8 cellular contexts compared by ENCODE assay signal in genomic region chr12:127293507-127294310, GRCh38.
DNase-seq lines count a peak whose midpoint lies in the region; ATAC-seq and TF ChIP-seq lines count a peak whose summit lies in the region.

No MANE protein-coding gene starts in this region.

- ATAC-seq in GM19438 (IDR thresholded peaks at IDR 0.05; ENCODE audit: low read depth, unreplicated experiment) (peak; percentile 70), upper lobe of right lung (peak; percentile 87)

- 69% methylated on average over 13 of the region's 13 CpGs for WGBS in esophagus muscularis mucosa

- H3K27ac ChIP-seq in esophagus muscularis mucosa (replicated peaks in 1 of 4) (no peak overlapping the region), upper lobe of right lung (no peak overlapping the region)

- H3K9me3 ChIP-seq in esophagus muscularis mucosa (no peaks in the 10 kb centered on the region), upper lobe of right lung (no peaks in the 10 kb centered on the region)

- H3K4me1 ChIP-seq in esophagus muscularis mucosa (no peaks in the 10 kb centered on the region), upper lobe of right lung (no peaks in the 10 kb centered on the region)

- H3K36me3 ChIP-seq in esophagus muscularis mucosa = no peaks in the 10 kb centered on the region
- no peaks in the 10 kb centered on the region for H3K36me3 ChIP-seq in upper lobe of right lung

- TF ChIP-seq CTCF in AG09309 (IDR thresholded peaks at IDR 0.05; ENCODE audit: control insufficient read depth, insufficient read depth, low read depth, low read length, missing control alignments) (peak; percentile 99), esophagus muscularis mucosa (IDR thresholded peaks at IDR 0.05) (peak; percentile 46 to 66 (median 59)), upper lobe of right lung (IDR thresholded peaks at IDR 0.05) (peak; percentile 66)

- no peak for DNase-seq in AG09309 (ENCODE audit: low read depth)
- peak; percentile 15 for DNase-seq in NCI-H187 treated with DMSO at 0.1 percent for 48 hours (lab: John Stamatoyannopoulos, UW)
- DNase-seq in activated CD4-positive, alpha-beta T cell treated with anti-CD3 and anti-CD28 coated beads, Interleukin-2, amount 50 U/mL, for 48 hours = peak; percentile 63 to 67
- DNase-seq in esophagus muscularis mucosa (ENCODE audit: extremely low spot score) = no peak
- peak; percentile 84 for DNase-seq in myocyte (ENCODE audit: low read depth)
- peak; percentile 75 for DNase-seq in upper lobe of right lung
- no peak for DNase-seq in NCI-H2227 (lab: John Stamatoyannopoulos, UW; ENCODE audit: unreplicated experiment)

- intact Hi-C loops in esophagus muscularis mucosa (cut with DNase I) (no loop called here), upper lobe of right lung (cut with DNase I) (no loop called here)

- H3K27me3 ChIP-seq in esophagus muscularis mucosa (peaks cover 0 to 8% (median 0%) of the 10 kb centered on the region in 4 donors), upper lobe of right lung (no peaks in the 10 kb centered on the region)

- TF ChIP-seq POLR2A in esophagus muscularis mucosa (IDR thresholded peaks at IDR 0.05; ENCODE audit: low read depth) = no peak

- H3K4me3 ChIP-seq in AG09309 (ENCODE audit: control insufficient read depth, low read depth, low read length) (no peak overlapping the region), esophagus muscularis mucosa (no peak overlapping the region), upper lobe of right lung (no peak overlapping the region)

- no peak for TF ChIP-seq EP300 in esophagus muscularis mucosa (IDR thresholded peaks at IDR 0.05)

Comparison
In these comparisons a context has a peak if more than half of its experiments do, and no peak if none do; other contexts are left out.
1. DNase-seq: peak in NCI-H187 treated with DMSO at 0.1 percent for 48 hours (single experiment), activated CD4-positive, alpha-beta T cell treated with anti-CD3 and anti-CD28 coated beads, Interleukin-2, amount 50 U/mL, for 48 hours (2 of 2), myocyte (single experiment) and upper lobe of right lung (single experiment); none in AG09309 (single experiment), esophagus muscularis mucosa (single experiment) and NCI-H2227 (single experiment).
2. Peak in every context shown above with its lines, with median percentiles within 50 percentile points of each other: CTCF ChIP-seq.